In the genomic region with DNA sequence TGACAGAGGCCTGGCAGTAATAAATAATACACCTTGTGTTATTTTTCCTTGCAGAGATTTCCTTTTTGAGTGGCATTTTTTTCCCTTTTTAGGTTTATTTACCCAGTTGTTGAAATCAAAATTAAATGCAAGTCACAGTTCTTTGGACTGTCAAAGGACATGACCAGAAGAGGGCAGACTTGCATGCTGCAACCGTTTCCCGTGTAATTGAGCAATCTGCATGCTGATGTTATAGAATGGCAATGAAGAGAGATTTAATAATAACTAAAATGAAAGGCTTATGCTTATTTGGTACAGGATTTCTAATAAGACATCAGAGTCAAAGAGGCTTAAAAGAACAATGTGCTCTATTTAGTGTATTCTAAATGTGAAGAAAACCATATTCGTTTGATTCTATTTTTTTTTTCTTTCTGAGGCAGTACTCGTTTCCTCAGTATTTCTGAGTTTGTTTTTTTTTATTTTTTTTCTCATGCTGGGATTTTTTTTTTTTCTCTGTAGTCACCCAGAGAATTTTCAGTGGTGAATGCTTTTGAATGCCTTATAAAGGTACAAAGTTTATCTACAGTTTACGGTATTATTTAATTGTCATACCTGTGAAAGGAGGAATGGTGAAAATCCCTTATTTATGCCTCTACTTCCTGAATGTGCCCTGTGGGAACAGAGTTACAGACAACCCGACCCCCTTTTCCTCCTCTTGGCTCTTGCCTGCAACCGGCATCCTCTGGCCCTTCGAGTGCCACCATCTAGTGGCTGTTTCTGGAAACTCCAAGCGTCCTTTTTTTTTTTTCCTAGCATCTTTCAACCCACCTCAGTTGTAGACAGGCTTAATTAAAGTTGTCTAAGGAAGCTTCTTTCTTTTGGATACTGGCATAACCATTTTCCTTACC, we compare ENCODE assay signal across 8 cellular contexts.
A peak's percentile ranks its signal among the peaks of the same experiment; 100 is the strongest.
DNase-seq lines count a peak whose midpoint lies in the region; ATAC-seq and TF ChIP-seq lines count a peak whose summit lies in the region.

No MANE protein-coding gene starts in this region.

- ATAC-seq in GM21529 (IDR thresholded peaks at IDR 0.05; ENCODE audit: unreplicated experiment), result peak; percentile 66

- H3K4me3 ChIP-seq in LNCaP clone FGC (ENCODE audit: low read depth, low read length), result no peak overlapping the region

- peak; percentile 39 for DNase-seq in NCI-H2107 treated with DMSO at 0.1 percent for 48 hours (lab: John Stamatoyannopoulos, UW; ENCODE audit: unreplicated experiment)
- DNase-seq in NCI-H2107 (lab: John Stamatoyannopoulos, UW), result no peak
- peak; percentile 39 for DNase-seq in LNCaP clone FGC (ENCODE audit: low read depth)
- DNase-seq in SHP77 (lab: John Stamatoyannopoulos, UW), result peak; percentile 31 to 37
- DNase-seq in epithelial cell of prostate (ENCODE audit: low read depth, low spot score), result peak; percentile 10
- peak; percentile 31 for DNase-seq in mucosa of gallbladder (ENCODE audit: low spot score)
- DNase-seq in effector CD4-positive, alpha-beta T cell, result no peak

- peak; percentile 86 for TF ChIP-seq CTCF in LNCaP clone FGC (IDR thresholded peaks at IDR 0.05; ENCODE audit: control insufficient read depth, extremely low read depth, insufficient read depth)

- no peak overlapping the region for H3K27ac ChIP-seq in epithelial cell of prostate

Comparison
In these comparisons a context has a peak if more than half of its experiments do, and no peak if none do; other contexts are left out.
1. DNase-seq: peak in NCI-H2107 treated with DMSO at 0.1 percent for 48 hours (single experiment), LNCaP clone FGC (single experiment), SHP77 (2 of 2), epithelial cell of prostate (single experiment) and mucosa of gallbladder (single experiment); none in NCI-H2107 (single experiment) and effector CD4-positive, alpha-beta T cell (single experiment).